8 cellular contexts compared by ENCODE assay signal in genomic region chr4:52588097-52588496, GRCh38.
A peak's percentile ranks its signal among the peaks of the same experiment; 100 is the strongest.
DNase-seq lines count a peak whose midpoint lies in the region; ATAC-seq and TF ChIP-seq lines count a peak whose summit lies in the region.

No MANE protein-coding gene starts in this region.

- H3K27ac ChIP-seq in ascending aorta (peak overlapping the region; percentile 58 to 74), upper lobe of right lung (no peak overlapping the region)

- H3K4me1 ChIP-seq in ascending aorta (peaks cover 7 to 16% of the 10 kb centered on the region in 2 donors), upper lobe of right lung (no peaks in the 10 kb centered on the region)

- peaks cover 4% of the 10 kb centered on the region for H3K27me3 Mint-ChIP-seq in activated naive CD4-positive, alpha-beta T cell treated with anti-CD3 and anti-CD28 coated beads for 36 hours (ENCODE audit: low read depth)

- TF ChIP-seq CTCF in ascending aorta (IDR thresholded peaks at IDR 0.05) (peak; percentile 18 to 44 (median 39)), upper lobe of right lung (IDR thresholded peaks at IDR 0.05) (peak; percentile 51)

- no peaks in the 10 kb centered on the region for H3K9me3 Mint-ChIP-seq in activated naive CD4-positive, alpha-beta T cell treated with anti-CD3 and anti-CD28 coated beads for 36 hours

- intact Hi-C loops in activated naive CD4-positive, alpha-beta T cell treated with anti-CD3 and anti-CD28 coated beads for 36 hours (cut with micrococcal nuclease) = loop anchor here (2.0 kb wide), 1 partner anchor 77 kb away; no protein-coding TSS in a partner anchor
- intact Hi-C loops in ascending aorta (cut with DNase I) (no loop called here), upper lobe of right lung (cut with DNase I) (no loop called here)

- no peak overlapping the region for H3K4me3 Mint-ChIP-seq in activated naive CD4-positive, alpha-beta T cell treated with anti-CD3 and anti-CD28 coated beads for 36 hours

- peak; percentile 31 for DNase-seq in activated naive CD4-positive, alpha-beta T cell treated with anti-CD3 and anti-CD28 coated beads for 36 hours
- DNase-seq in activated naive CD4-positive, alpha-beta T cell treated with anti-CD3 and anti-CD28 coated beads, Interleukin-2, amount 50 U/mL, for 16 hours = no peak
- DNase-seq in KG1 (lab: John Stamatoyannopoulos, UW) = peak; percentile 8
- no peak for DNase-seq in ascending aorta (ENCODE audit: low spot score in 2 of 2)
- DNase-seq in iPS-NIHi11 (ENCODE audit: low spot score) = peak; percentile 69
- DNase-seq in upper lobe of right lung = no peak
- no peak for DNase-seq in mesenteric fat pad (ENCODE audit: low spot score)
- no peak for DNase-seq in COLO829 (ENCODE audit: low spot score)

- no peaks in the 10 kb centered on the region for H3K36me3 Mint-ChIP-seq in activated naive CD4-positive, alpha-beta T cell treated with anti-CD3 and anti-CD28 coated beads for 36 hours (ENCODE audit: low read depth)

- no peak overlapping the region for H3K27ac Mint-ChIP-seq in activated naive CD4-positive, alpha-beta T cell treated with anti-CD3 and anti-CD28 coated beads for 36 hours

- H3K4me3 ChIP-seq in ascending aorta (no peak overlapping the region), upper lobe of right lung (no peak overlapping the region)

- no peaks in the 10 kb centered on the region for H3K27me3 ChIP-seq in ascending aorta
- H3K27me3 ChIP-seq in upper lobe of right lung = no peaks in the 10 kb centered on the region

- CTCF ChIA-PET in activated naive CD4-positive, alpha-beta T cell treated with anti-CD3 and anti-CD28 coated beads for 36 hours (lab: Charles Lee) = interaction anchor here (0.6 to 1.7 kb wide), 3 partner anchors 96 to 395 kb away, joined by 4 to 5 read pairs (median 4); no protein-coding TSS in a partner anchor

- no peaks in the 10 kb centered on the region for H3K9me3 ChIP-seq in ascending aorta
- H3K9me3 ChIP-seq in upper lobe of right lung = no peaks in the 10 kb centered on the region

- H3K36me3 ChIP-seq in ascending aorta (no peaks in the 10 kb centered on the region), upper lobe of right lung (no peaks in the 10 kb centered on the region)

- H3K4me1 Mint-ChIP-seq in activated naive CD4-positive, alpha-beta T cell treated with anti-CD3 and anti-CD28 coated beads for 36 hours (ENCODE audit: low read depth) = peaks cover 6% of the 10 kb centered on the region

- ATAC-seq in upper lobe of right lung = peak; percentile 79

Comparison
In these comparisons a context has a peak if more than half of its experiments do, and no peak if none do; other contexts are left out.
1. DNase-seq: peak in activated naive CD4-positive, alpha-beta T cell treated with anti-CD3 and anti-CD28 coated beads for 36 hours (single experiment), KG1 (single experiment) and iPS-NIHi11 (single experiment); none in activated naive CD4-positive, alpha-beta T cell treated with anti-CD3 and anti-CD28 coated beads, Interleukin-2, amount 50 U/mL, for 16 hours (single experiment), ascending aorta (0 of 2), upper lobe of right lung (single experiment), mesenteric fat pad (single experiment) and COLO829 (single experiment).